ENCODE assay signal across 8 cellular contexts in genomic region chr15:65305144-65305758, GRCh38. TPM values are rescaled to one million over a fixed set of nuclear protein-coding genes. Genes with fewer than 3 reads are reported as not detected.
A peak's percentile ranks its signal among the peaks of the same experiment; 100 is the strongest.
DNase-seq lines count a peak whose midpoint lies in the region; ATAC-seq and TF ChIP-seq lines count a peak whose summit lies in the region.

No MANE protein-coding gene starts in this region.

- H3K27me3 ChIP-seq in BLaER1 (no peaks in the 10 kb centered on the region), liver (ENCODE audit: control insufficient read depth in 4 of 4, insufficient read depth in 4 of 4, low read length in 3 of 4) (no peaks in the 10 kb centered on the region), transverse colon (no peaks in the 10 kb centered on the region)

- H3K9ac ChIP-seq in BLaER1 (0 out of 2 replicates have a peak overlapping the region, but pooled peaks have one; percentile 50), liver (ENCODE audit: low read depth in 1 of 2, low read length in 2 of 2) (no peak overlapping the region)

- no peak for TF ChIP-seq EP300 in transverse colon (IDR thresholded peaks at IDR 0.05; ENCODE audit: low read depth)

- H3K9me3 Mint-ChIP-seq in activated naive CD4-positive, alpha-beta T cell treated with anti-CD3 and anti-CD28 coated beads, Interleukin-2, amount 50 U/mL, for 72 hours = no peaks in the 10 kb centered on the region

- no peak for TF ChIP-seq CTCF in liver (IDR thresholded peaks at IDR 0.05; ENCODE audit: low read depth, low read length, missing input control)
- no peak for TF ChIP-seq CTCF in transverse colon (IDR thresholded peaks at IDR 0.05)
- no peak for TF ChIP-seq CTCF in GM10248 (IDR thresholded peaks at IDR 0.05; ENCODE audit: control extremely low read depth, extremely low read depth, low read depth, missing control alignments)

- H3K27ac Mint-ChIP-seq in activated naive CD4-positive, alpha-beta T cell treated with anti-CD3 and anti-CD28 coated beads, Interleukin-2, amount 50 U/mL, for 72 hours = peak overlapping the region; percentile 100

- peaks cover 43% of the 10 kb centered on the region for H3K4me1 ChIP-seq in BLaER1
- H3K4me1 ChIP-seq in liver (ENCODE audit: control insufficient read depth in 4 of 4, insufficient read depth in 4 of 4, low read length in 3 of 4) = peaks cover 0 to 24% (median 16%) of the 10 kb centered on the region in 4 donors
- H3K4me1 ChIP-seq in transverse colon = peaks cover 0 to 15% (median 4%) of the 10 kb centered on the region in 4 donors

- no peaks in the 10 kb centered on the region for H3K36me3 Mint-ChIP-seq in activated naive CD4-positive, alpha-beta T cell treated with anti-CD3 and anti-CD28 coated beads, Interleukin-2, amount 50 U/mL, for 72 hours

- no peaks in the 10 kb centered on the region for H4K20me1 ChIP-seq in BLaER1

- CTCF ChIA-PET in GM10248 (lab: Yijun Ruan, JAX) = interaction anchor here (0.7 to 2.3 kb wide), 15 partner anchors 10 to 271 kb away, joined by 3 to 14 read pairs (median 4); partner anchors contain the start of genes CILP, CLPX, PARP16 and RNU5A-1

- DNase-seq in activated naive CD4-positive, alpha-beta T cell treated with anti-CD3 and anti-CD28 coated beads, Interleukin-2, amount 50 U/mL, for 72 hours (ENCODE audit: low spot score in 2 of 2) = no peak
- DNase-seq in transverse colon = no peak
- DNase-seq in GM10248 (ENCODE audit: extremely low spot score) = no peak
- DNase-seq in H4 (ENCODE audit: low spot score) = no peak
- no peak for DNase-seq in NCI-H146 (lab: John Stamatoyannopoulos, UW)

- peak overlapping the region; percentile 80 for H3K4me2 ChIP-seq in BLaER1

- in situ Hi-C loops in transverse colon (cut with MboI; ENCODE audit: low pct_ligation_motif_present in 1 of 4, low pct_unique_long_range_greater_than_20kb in 1 of 4, low sequenced_read_pairs in 3 of 4) = no loop called here

- 47% methylated on average over 14 of the region's 14 CpGs for WGBS in liver
- 40 to 44% methylated on average over 11 to 14 of the region's 14 CpGs for WGBS in transverse colon (ENCODE audit: low coverage in 1 of 2), 2 donors

- TF ChIP-seq POLR2A in transverse colon (IDR thresholded peaks at IDR 0.05) = no peak

- peak; percentile 26 for ATAC-seq in HG02763 (IDR thresholded peaks at IDR 0.05; ENCODE audit: unreplicated experiment)
- no peak for ATAC-seq in activated naive CD4-positive, alpha-beta T cell treated with anti-CD3 and anti-CD28 coated beads, Interleukin-2, amount 50 U/mL, for 72 hours

- POLR2A ChIA-PET in GM10248 (lab: Yijun Ruan, JAX) = interaction anchor here (0.6 to 3.1 kb wide), 76 partner anchors 9 to 1831 kb away, joined by 3 to 81 read pairs (median 4); partner anchors contain the start of genes CILP, CLPX, DPP8 and MEGF11

- TF ChIP-seq RAD21 in liver (IDR thresholded peaks at IDR 0.05) = no peak

- H3K4me3 ChIP-seq in BLaER1 (peak overlapping the region; percentile 42; the same call in 1 of the 2 replicates), liver (ENCODE audit: low read depth in 1 of 3, low read length in 3 of 3) (no peak overlapping the region), transverse colon (peak overlapping the region in 3 of 4 donors; percentile 1 to 62 (median 13))

- intact Hi-C loops in transverse colon (cut with DNase I; ENCODE audit: low total_unique reads) = no loop called here

- H3K36me3 ChIP-seq in BLaER1 (no peaks in the 10 kb centered on the region), liver (ENCODE audit: control insufficient read depth in 4 of 4, insufficient read depth in 3 of 4, low read depth in 1 of 4, low read length in 3 of 4) (no peaks in the 10 kb centered on the region), transverse colon (no peaks in the 10 kb centered on the region)

- H3K27ac ChIP-seq in BLaER1 = peak overlapping the region; percentile 94; the same call in 1 of the 2 replicates
- H3K27ac ChIP-seq in liver (ENCODE audit: low read depth in 1 of 2, low read length in 2 of 2) = peak overlapping the region; percentile 93 to 97
- H3K27ac ChIP-seq in transverse colon = peak overlapping the region; percentile 85 to 90 (median 88)

- H3K9me3 ChIP-seq in BLaER1 (peaks cover 6% of the 10 kb centered on the region; the same call in 1 of the 2 replicates), liver (ENCODE audit: control insufficient read depth in 4 of 4, low read length in 3 of 4) (no peaks in the 10 kb centered on the region), transverse colon (no peaks in the 10 kb centered on the region)

TF ChIP-seq in liver, 16 proteins besides CTCF, POLR2A, EP300 and RAD21:
- TF ChIP-seq EGR1 (IDR thresholded peaks at IDR 0.05; ENCODE audit: low read depth in 2 of 2) (no peak), SP1 (IDR thresholded peaks at IDR 0.05) (no peak), HNF4A (conservative IDR thresholded peaks at IDR 0.05) (no peak), FOXA1 (IDR thresholded peaks at IDR 0.05) (no peak), NR2F2 (IDR thresholded peaks at IDR 0.05) (no peak), JUND (IDR thresholded peaks at IDR 0.05) (no peak), ATF3 (IDR thresholded peaks at IDR 0.05) (no peak)
- TF ChIP-seq, protein P1, sequence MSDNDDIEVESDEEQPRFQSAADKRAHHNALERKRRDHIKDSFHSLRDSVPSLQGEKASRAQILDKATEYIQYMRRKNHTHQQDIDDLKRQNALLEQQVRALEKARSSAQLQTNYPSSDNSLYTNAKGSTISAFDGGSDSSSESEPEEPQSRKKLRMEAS (IDR thresholded peaks at IDR 0.05) = no peak

RNA-seq across cellular contexts. Expression of gene RNU5B-1, which starts 0.8 kb away (rescaled TPM):
- total RNA-seq in activated naive CD4-positive, alpha-beta T cell treated with anti-CD3 and anti-CD28 coated beads, Interleukin-2, amount 50 U/mL, for 72 hours = not detected
- total RNA-seq in liver (not detected), transverse colon (not detected)
- polyA plus RNA-seq in liver = not detected
- not detected in 2 replicates for total RNA-seq in H4 (2014; rRNA removed; shearing (Covaris generic))

RNA-seq across cellular contexts. Expression of gene RNU5A-1, which starts 9.4 kb away (rescaled TPM):
- not detected for total RNA-seq in activated naive CD4-positive, alpha-beta T cell treated with anti-CD3 and anti-CD28 coated beads, Interleukin-2, amount 50 U/mL, for 72 hours
- total RNA-seq in liver (not detected), transverse colon (not detected)
- not detected for polyA plus RNA-seq in liver
- not detected in 2 replicates for total RNA-seq in H4 (2014; rRNA removed; shearing (Covaris generic))

RNA-seq across cellular contexts. Expression of gene PARP16, which starts 18.6 kb away (rescaled TPM):
- total RNA-seq in activated naive CD4-positive, alpha-beta T cell treated with anti-CD3 and anti-CD28 coated beads, Interleukin-2, amount 50 U/mL, for 72 hours = 10 to 100 TPM; 12.1 to 24.7 TPM
- total RNA-seq in liver = 1 to 10 TPM; 4.0 to 5.5 TPM
- 1 to 10 TPM; 5.9 to 6.9 TPM for polyA plus RNA-seq in liver
- total RNA-seq in transverse colon = 10 to 100 TPM in 1 of 4 donors, 1 to 10 TPM in 3; 4.6 to 11.5 (median 7.5) TPM
- total RNA-seq in H4 (2014; rRNA removed; shearing (Covaris generic)) = 5.1 and 7.7 TPM in 2 replicates

Comparison
In these comparisons a context has a peak if more than half of its experiments do, and no peak if none do; other contexts are left out.
1. H3K4me3 ChIP-seq: peak in BLaER1 (single experiment) and transverse colon (3 of 4); none in liver (0 of 3).
2. Peak in every context shown above with its lines, with median percentiles within 50 percentile points of each other: H3K27ac ChIP-seq.